1 cellular context compared by ENCODE assay signal in the genomic region with DNA sequence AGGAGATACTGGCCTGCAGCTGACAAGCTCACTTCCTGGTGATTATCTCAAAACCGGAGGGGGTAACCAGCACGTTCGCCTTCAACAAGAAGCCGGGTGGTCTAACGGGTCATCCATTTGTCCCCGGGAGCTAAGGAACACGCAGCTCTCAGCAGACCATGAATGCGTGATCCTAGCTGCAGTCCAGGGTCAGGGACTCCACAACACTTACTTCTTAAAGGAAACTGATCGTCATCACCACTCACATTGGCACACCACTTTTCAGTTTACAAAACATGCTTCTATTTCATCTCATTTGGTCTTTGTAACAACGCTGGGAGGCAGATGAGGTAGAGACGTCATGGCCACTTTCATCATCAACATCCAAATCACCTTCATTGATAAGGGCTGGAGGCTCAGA.
TF ChIP-seq lines count a peak whose summit lies in the region.

No MANE protein-coding gene starts in this region.

TF ChIP-seq in K562, 482 proteins besides CTCF, POLR2A, EP300 and RAD21:
- 0 out of 2 replicates have a peak, but pooled peaks have one; percentile 14 for TF ChIP-seq GABPB1 (CRISPR knock-in tag; IDR thresholded peaks at IDR 0.05)
- TF ChIP-seq ZNF311 (CRISPR knock-in tag; IDR thresholded peaks at IDR 0.05): no peak
- TF ChIP-seq NR2C1 (IDR thresholded peaks at IDR 0.05): no peak
- TF ChIP-seq NR2C1 (tag; IDR thresholded peaks at IDR 0.05): 0 out of 2 replicates have a peak, but pooled peaks have one; percentile 29
- no peak for TF ChIP-seq HEY1 (CRISPR knock-in tag; IDR thresholded peaks at IDR 0.05; ENCODE audit: borderline replicate concordance)
- 0 out of 2 replicates have a peak, but pooled peaks have one; percentile 69 for TF ChIP-seq ZBTB49 (CRISPR knock-in tag; IDR thresholded peaks at IDR 0.05; ENCODE audit: borderline replicate concordance)
- TF ChIP-seq FOXK1 (CRISPR knock-in tag; IDR thresholded peaks at IDR 0.05; ENCODE audit: borderline replicate concordance): peak; percentile 55; the same call in 1 of the 2 replicates
- TF ChIP-seq ADNP (tag; IDR thresholded peaks at IDR 0.05): no peak
- TF ChIP-seq POLR2AphosphoS5 (IDR thresholded peaks at IDR 0.05; ENCODE audit: control insufficient read depth, insufficient read depth, low read depth, low read length): no peak
- no peak for TF ChIP-seq DPF2 (IDR thresholded peaks at IDR 0.05)
- peak; percentile 40; the same call in 1 of the 2 replicates for TF ChIP-seq TFAP4 (CRISPR knock-in tag; IDR thresholded peaks at IDR 0.05; ENCODE audit: borderline replicate concordance)
- TF ChIP-seq, protein P1, sequence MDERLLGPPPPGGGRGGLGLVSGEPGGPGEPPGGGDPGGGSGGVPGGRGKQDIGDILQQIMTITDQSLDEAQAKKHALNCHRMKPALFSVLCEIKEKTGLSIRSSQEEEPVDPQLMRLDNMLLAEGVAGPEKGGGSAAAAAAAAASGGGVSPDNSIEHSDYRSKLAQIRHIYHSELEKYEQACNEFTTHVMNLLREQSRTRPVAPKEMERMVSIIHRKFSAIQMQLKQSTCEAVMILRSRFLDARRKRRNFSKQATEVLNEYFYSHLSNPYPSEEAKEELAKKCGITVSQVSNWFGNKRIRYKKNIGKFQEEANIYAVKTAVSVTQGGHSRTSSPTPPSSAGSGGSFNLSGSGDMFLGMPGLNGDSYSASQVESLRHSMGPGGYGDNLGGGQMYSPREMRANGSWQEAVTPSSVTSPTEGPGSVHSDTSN (CRISPR knock-in tag; IDR thresholded peaks at IDR 0.05; ENCODE audit: low read depth): no peak
- TF ChIP-seq, protein P1 (tag; conservative IDR thresholded peaks at IDR 0.05; ENCODE audit: low read depth): no peak
- no peak for TF ChIP-seq STAG1 (CRISPR knock-in tag; IDR thresholded peaks at IDR 0.05; ENCODE audit: borderline replicate concordance)
- TF ChIP-seq CBFA2T2 (conservative IDR thresholded peaks at IDR 0.05): 0 out of 2 replicates have a peak, but pooled peaks have one; percentile 15
- TF ChIP-seq ZNF224 (CRISPR knock-in tag; IDR thresholded peaks at IDR 0.05): 0 out of 2 replicates have a peak, but pooled peaks have one; percentile 57
- TF ChIP-seq TAL1 (IDR thresholded peaks at IDR 0.05): peak; percentile 21; the same call in 1 of the 2 replicates
- 0 out of 2 replicates have a peak, but pooled peaks have one; percentile 38 for TF ChIP-seq ZNF232 (CRISPR knock-in tag; IDR thresholded peaks at IDR 0.05)
- TF ChIP-seq ZNF263 (CRISPR knock-in tag; IDR thresholded peaks at IDR 0.05; ENCODE audit: borderline replicate concordance): peak; percentile 32; the same call in 1 of the 2 replicates
- peak; percentile 49 for TF ChIP-seq TCF3 (CRISPR knock-in tag; IDR thresholded peaks at IDR 0.05)
- peak; percentile 54; the same call in 1 of the 2 replicates for TF ChIP-seq CBFA2T3 (IDR thresholded peaks at IDR 0.05)
- 0 out of 2 replicates have a peak, but pooled peaks have one; percentile 24 for TF ChIP-seq ZNF217 (CRISPR knock-in tag; IDR thresholded peaks at IDR 0.05)
- peak; percentile 26; the same call in 1 of the 2 replicates for TF ChIP-seq ARID1B (IDR thresholded peaks at IDR 0.05)
